In the genomic region with DNA sequence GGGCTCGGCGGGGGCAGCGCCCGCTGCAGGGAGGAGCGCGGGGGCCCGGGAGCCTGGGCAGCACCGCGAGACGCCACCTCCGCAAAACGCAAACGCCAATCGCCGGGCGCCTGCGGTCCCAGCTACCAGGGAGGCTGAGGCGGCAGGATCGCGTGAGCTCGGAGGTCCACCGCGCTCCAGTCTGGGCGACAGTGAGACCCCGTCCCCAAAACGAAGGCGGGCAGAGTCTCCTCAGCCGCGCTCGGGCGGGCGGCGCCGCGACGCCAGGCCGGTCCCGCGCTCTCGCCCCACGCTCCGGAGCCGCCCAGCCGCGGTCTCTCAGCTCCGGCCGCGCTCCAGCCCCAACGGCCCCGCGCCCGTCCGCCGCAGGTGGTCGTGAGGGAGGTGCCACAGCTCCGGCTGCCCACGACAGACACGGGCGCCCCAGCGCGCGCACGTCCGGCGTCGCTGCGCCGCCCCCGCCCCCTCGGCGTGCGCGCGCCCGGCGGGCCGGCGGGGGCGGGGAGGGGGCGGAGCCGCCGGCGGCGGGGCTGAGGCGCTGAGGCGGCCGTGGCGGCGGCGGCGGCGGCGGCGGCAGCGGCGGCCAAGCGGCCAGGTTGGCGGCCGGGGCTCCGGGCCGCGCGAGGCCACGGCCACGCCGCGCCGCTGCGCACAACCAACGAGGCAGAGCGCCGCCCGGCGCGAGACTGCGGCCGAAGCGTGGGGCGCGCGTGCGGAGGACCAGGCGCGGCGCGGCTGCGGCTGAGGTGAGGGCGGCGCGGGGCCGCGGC, we compare ENCODE assay signal across 8 cellular contexts. TPM values are rescaled to one million over a fixed set of nuclear protein-coding genes. Genes with fewer than 3 reads are reported as not detected.
DNase-seq lines count a peak whose midpoint lies in the region; ATAC-seq and TF ChIP-seq lines count a peak whose summit lies in the region.

A gene with protein sequence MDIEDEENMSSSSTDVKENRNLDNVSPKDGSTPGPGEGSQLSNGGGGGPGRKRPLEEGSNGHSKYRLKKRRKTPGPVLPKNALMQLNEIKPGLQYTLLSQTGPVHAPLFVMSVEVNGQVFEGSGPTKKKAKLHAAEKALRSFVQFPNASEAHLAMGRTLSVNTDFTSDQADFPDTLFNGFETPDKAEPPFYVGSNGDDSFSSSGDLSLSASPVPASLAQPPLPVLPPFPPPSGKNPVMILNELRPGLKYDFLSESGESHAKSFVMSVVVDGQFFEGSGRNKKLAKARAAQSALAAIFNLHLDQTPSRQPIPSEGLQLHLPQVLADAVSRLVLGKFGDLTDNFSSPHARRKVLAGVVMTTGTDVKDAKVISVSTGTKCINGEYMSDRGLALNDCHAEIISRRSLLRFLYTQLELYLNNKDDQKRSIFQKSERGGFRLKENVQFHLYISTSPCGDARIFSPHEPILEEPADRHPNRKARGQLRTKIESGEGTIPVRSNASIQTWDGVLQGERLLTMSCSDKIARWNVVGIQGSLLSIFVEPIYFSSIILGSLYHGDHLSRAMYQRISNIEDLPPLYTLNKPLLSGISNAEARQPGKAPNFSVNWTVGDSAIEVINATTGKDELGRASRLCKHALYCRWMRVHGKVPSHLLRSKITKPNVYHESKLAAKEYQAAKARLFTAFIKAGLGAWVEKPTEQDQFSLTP (plus strand): TSS at position 533 of the 770 bp plus-strand sequence. CDS start 97,077 bp downstream, outside the sequence.

- peak within 1 kb of the TSS; percentile 82 for H3K4me3 ChIP-seq in kidney epithelial cell (ENCODE audit: low read depth, low read length)

- DNase-seq in Caki2 (ENCODE audit: low read depth) = peak; percentile 47
- DNase-seq in NCI-H1092 treated with DMSO at 0.1 percent for 48 hours (lab: John Stamatoyannopoulos, UW) = peak; percentile 72
- peak; percentile 72 for DNase-seq in activated CD4-positive, CD25-positive, alpha-beta regulatory T cell treated with anti-CD3 and anti-CD28 coated beads, Interleukin-2, amount 50 U/mL, for 72 hours
- DNase-seq in cerebellum (ENCODE audit: low spot score) = peak; percentile 95
- DNase-seq in kidney epithelial cell (ENCODE audit: low read depth) = no peak
- DNase-seq in stimulated activated CD4-positive, alpha-beta T cell treated with anti-CD3 and anti-CD28 coated beads, Interleukin-15, amount 100 ng/mL, for 24 hours = peak; percentile 70

- in situ Hi-C loops in Caki2 (cut with HindIII; ENCODE audit: low pct_unique_long_range_greater_than_20kb, low sequenced_read_pairs) = no loop called here

- ATAC-seq in GM21526 (IDR thresholded peaks at IDR 0.05; ENCODE audit: low FRiP score, unreplicated experiment) = peak; percentile 52
- ATAC-seq in GM18517 (IDR thresholded peaks at IDR 0.05; ENCODE audit: unreplicated experiment) = no peak

- H3K27me3 ChIP-seq in kidney epithelial cell (ENCODE audit: control insufficient read depth, insufficient read depth, low read length) = peaks cover 6% of the 10 kb centered on the region

- no peaks in the 10 kb centered on the region for H3K36me3 ChIP-seq in kidney epithelial cell (ENCODE audit: control insufficient read depth, insufficient read depth, low read length)

- TF ChIP-seq CTCF in kidney epithelial cell (IDR thresholded peaks at IDR 0.05; ENCODE audit: insufficient read depth, low read length, poor library complexity, severe bottlenecking) = no peak

RNA-seq across cellular contexts. Expression of the gene that starts here (rescaled TPM):
- 1.7 and 5.0 TPM in 2 replicates for total RNA-seq in Caki2 (2014; rRNA removed; shearing (Covaris generic); ENCODE audit: low replicate concordance)
- 42.6 TPM for total RNA-seq in cerebellum
- total RNA-seq in kidney epithelial cell = 3.3 and 6.9 TPM in 2 replicates
